8 cellular contexts compared by ENCODE assay signal in the genomic region with DNA sequence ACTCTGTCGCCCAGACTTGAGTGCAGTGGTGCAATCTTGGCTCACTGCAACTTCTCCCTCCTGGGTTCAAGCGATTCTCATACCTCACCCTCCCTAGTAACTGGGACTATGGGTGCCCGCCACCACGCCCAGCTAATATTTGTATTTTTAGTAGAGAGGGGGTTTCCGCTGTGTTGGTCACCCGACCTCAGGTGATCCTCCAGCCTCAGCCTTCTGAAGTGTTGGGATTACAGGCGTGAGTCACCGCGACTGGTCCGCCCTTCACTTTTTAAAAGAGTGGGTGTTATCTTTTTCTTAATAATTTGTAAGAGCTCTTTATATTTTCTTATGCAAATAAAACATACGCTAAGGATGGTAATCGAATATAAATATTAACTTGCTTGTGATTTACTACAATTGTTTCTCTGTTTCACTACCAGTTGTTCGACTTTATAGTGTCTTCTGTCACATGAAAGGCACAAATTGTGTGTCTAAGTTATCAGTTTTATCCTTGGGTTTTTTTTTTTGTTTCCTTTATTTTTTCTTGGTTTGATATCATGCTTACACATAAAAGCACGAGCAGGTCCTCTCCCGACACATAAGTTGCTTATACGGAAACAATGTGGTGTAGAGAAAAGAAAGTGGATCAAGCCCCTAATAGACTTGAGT. TPM values are rescaled to one million over a fixed set of nuclear protein-coding genes. Genes with fewer than 3 reads are reported as not detected.
DNase-seq lines count a peak whose midpoint lies in the region; ATAC-seq and FAIRE-seq lines count a peak whose summit lies in the region.

No MANE protein-coding gene starts in this region.

- H3K4me1 ChIP-seq in iPS-20b (ENCODE audit: insufficient read depth, low read length) = no peaks in the 10 kb centered on the region; the same call in 1 of the 2 replicates

- H3K36me3 Mint-ChIP-seq in activated CD8-positive, alpha-beta memory T cell treated with anti-CD3 and anti-CD28 coated beads, Interleukin-2, amount 10 ng/mL, durations not matched to agents 7 days and 5 days = peaks cover 17% of the 10 kb centered on the region
- H3K36me3 Mint-ChIP-seq in activated T-helper 1 cell treated with anti-CD3 and anti-CD28 coated beads, Interleukin-12 subunit alpha, Interleukin-12 subunit beta, Interleukin-2, Interleukin-4 antibody, amounts not matched to agents 30 ng/mL and 10 ng/mL and 1 ng/mL, durations not matched to agents 14 hours and 24 hours and 36 hours (ENCODE audit: low read depth) = peaks cover 22% of the 10 kb centered on the region

- peaks cover 12% of the 10 kb centered on the region for H3K4me1 Mint-ChIP-seq in activated CD8-positive, alpha-beta memory T cell treated with anti-CD3 and anti-CD28 coated beads, Interleukin-2, amount 10 ng/mL, durations not matched to agents 7 days and 5 days
- peaks cover 35% of the 10 kb centered on the region for H3K4me1 Mint-ChIP-seq in activated T-helper 1 cell treated with anti-CD3 and anti-CD28 coated beads, Interleukin-12 subunit alpha, Interleukin-12 subunit beta, Interleukin-2, Interleukin-4 antibody, amounts not matched to agents 30 ng/mL and 10 ng/mL and 1 ng/mL, durations not matched to agents 14 hours and 24 hours and 36 hours (ENCODE audit: low read depth)

- H3K4me3 Mint-ChIP-seq in activated CD8-positive, alpha-beta memory T cell treated with anti-CD3 and anti-CD28 coated beads, Interleukin-2, amount 10 ng/mL, durations not matched to agents 7 days and 5 days = peak overlapping the region; percentile 94
- H3K4me3 Mint-ChIP-seq in activated T-helper 1 cell treated with anti-CD3 and anti-CD28 coated beads, Interleukin-12 subunit alpha, Interleukin-12 subunit beta, Interleukin-2, Interleukin-4 antibody, amounts not matched to agents 30 ng/mL and 10 ng/mL and 1 ng/mL, durations not matched to agents 14 hours and 24 hours and 36 hours = peak overlapping the region; percentile 96

- intact Hi-C loops in activated T-helper 1 cell treated with anti-CD3 and anti-CD28 coated beads, Interleukin-12 subunit alpha, Interleukin-12 subunit beta, Interleukin-2, Interleukin-4 antibody, amounts not matched to agents 30 ng/mL and 10 ng/mL and 1 ng/mL, durations not matched to agents 14 hours and 24 hours and 36 hours (cut with micrococcal nuclease) = loop anchor here (2.0 to 10.0 kb wide), 11 partner anchors 55 to 1999 kb away; a partner anchor contains a TSS

- ATAC-seq in activated CD8-positive, alpha-beta memory T cell treated with anti-CD3 and anti-CD28 coated beads, Interleukin-2, amount 10 ng/mL, durations not matched to agents 7 days and 5 days = no peak
- ATAC-seq in HG03571 (IDR thresholded peaks at IDR 0.05; ENCODE audit: unreplicated experiment) (no peak), GM21619 (IDR thresholded peaks at IDR 0.05; ENCODE audit: unreplicated experiment) (no peak)

- H3K9me3 ChIP-seq in iPS-20b (ENCODE audit: insufficient read depth, low read depth, low read length) = no peaks in the 10 kb centered on the region

- H3K27me3 ChIP-seq in iPS-20b (ENCODE audit: insufficient read depth, low read length) = no peaks in the 10 kb centered on the region

- peak overlapping the region; percentile 99; the same call in 1 of the 2 replicates for H3K9ac ChIP-seq in iPS-20b (ENCODE audit: low read depth, low read length)

- peak overlapping the region; percentile 95 for H3K4me3 ChIP-seq in iPS-20b (ENCODE audit: low read length)

- H3K27me3 Mint-ChIP-seq in activated CD8-positive, alpha-beta memory T cell treated with anti-CD3 and anti-CD28 coated beads, Interleukin-2, amount 10 ng/mL, durations not matched to agents 7 days and 5 days = no peaks in the 10 kb centered on the region
- no peaks in the 10 kb centered on the region for H3K27me3 Mint-ChIP-seq in activated T-helper 1 cell treated with anti-CD3 and anti-CD28 coated beads, Interleukin-12 subunit alpha, Interleukin-12 subunit beta, Interleukin-2, Interleukin-4 antibody, amounts not matched to agents 30 ng/mL and 10 ng/mL and 1 ng/mL, durations not matched to agents 14 hours and 24 hours and 36 hours (ENCODE audit: insufficient read depth)

- DNase-seq in activated CD8-positive, alpha-beta memory T cell treated with anti-CD3 and anti-CD28 coated beads, Interleukin-2, amount 10 ng/mL, durations not matched to agents 7 days and 5 days = no peak
- DNase-seq in activated CD8-positive, alpha-beta memory T cell treated with anti-CD3 and anti-CD28 coated beads for 24 hours = no peak
- no peak for DNase-seq in activated T-helper 1 cell treated with anti-CD3 and anti-CD28 coated beads, Interleukin-12 subunit alpha, Interleukin-12 subunit beta, Interleukin-2, Interleukin-4 antibody, amounts not matched to agents 30 ng/mL and 10 ng/mL and 1 ng/mL, durations not matched to agents 14 hours and 24 hours and 36 hours (ENCODE audit: low spot score)
- DNase-seq in stimulated activated CD8-positive, alpha-beta memory T cell treated with anti-CD3 and anti-CD28 coated beads, Interleukin-7, amount 100 ng/mL, for 48 hours (ENCODE audit: extremely low read depth in 1 of 2, low read depth in 1 of 2) = peak; percentile 18 to 20
- no peak for DNase-seq in frontal cortex (ENCODE audit: low spot score in 2 of 2)

- FAIRE-seq in frontal cortex (lab: Jason Lieb, UNC) = no peak

- CTCF ChIA-PET in activated CD8-positive, alpha-beta memory T cell treated with anti-CD3 and anti-CD28 coated beads, Interleukin-2, amount 10 ng/mL, durations not matched to agents 7 days and 5 days (lab: Charles Lee) = no interaction called here

- peak overlapping the region; percentile 98 for H3K27ac Mint-ChIP-seq in activated CD8-positive, alpha-beta memory T cell treated with anti-CD3 and anti-CD28 coated beads, Interleukin-2, amount 10 ng/mL, durations not matched to agents 7 days and 5 days
- peak overlapping the region; percentile 97 for H3K27ac Mint-ChIP-seq in activated T-helper 1 cell treated with anti-CD3 and anti-CD28 coated beads, Interleukin-12 subunit alpha, Interleukin-12 subunit beta, Interleukin-2, Interleukin-4 antibody, amounts not matched to agents 30 ng/mL and 10 ng/mL and 1 ng/mL, durations not matched to agents 14 hours and 24 hours and 36 hours

- H3K9me3 Mint-ChIP-seq in activated CD8-positive, alpha-beta memory T cell treated with anti-CD3 and anti-CD28 coated beads, Interleukin-2, amount 10 ng/mL, durations not matched to agents 7 days and 5 days (ENCODE audit: low read depth) = no peaks in the 10 kb centered on the region
- no peaks in the 10 kb centered on the region for H3K9me3 Mint-ChIP-seq in activated T-helper 1 cell treated with anti-CD3 and anti-CD28 coated beads, Interleukin-12 subunit alpha, Interleukin-12 subunit beta, Interleukin-2, Interleukin-4 antibody, amounts not matched to agents 30 ng/mL and 10 ng/mL and 1 ng/mL, durations not matched to agents 14 hours and 24 hours and 36 hours

- peaks cover 15% of the 10 kb centered on the region; the same call in 1 of the 2 replicates for H3K36me3 ChIP-seq in iPS-20b (ENCODE audit: insufficient read depth, low read depth, low read length)

- H3K27ac ChIP-seq in iPS-20b (ENCODE audit: low read length) = no peak overlapping the region

RNA-seq across cellular contexts. Expression of a gene that starts 1.9 kb away (rescaled TPM):
- total RNA-seq in activated CD8-positive, alpha-beta memory T cell treated with anti-CD3 and anti-CD28 coated beads, Interleukin-2, amount 10 ng/mL, durations not matched to agents 7 days and 5 days = 100 to 1,000 TPM in 1 of 2 experiments, 10 to 100 TPM in 1; 95.0 to 101 TPM
- total RNA-seq in activated T-helper 1 cell treated with anti-CD3 and anti-CD28 coated beads, Interleukin-12 subunit alpha, Interleukin-12 subunit beta, Interleukin-2, Interleukin-4 antibody, amounts not matched to agents 30 ng/mL and 10 ng/mL and 1 ng/mL, durations not matched to agents 14 hours and 24 hours and 36 hours = 94.6 and 106 TPM in 2 replicates
- total RNA-seq in frontal cortex = 154 TPM

Comparison
In these comparisons a context has a peak if more than half of its experiments do, and no peak if none do; other contexts are left out.
1. DNase-seq: peak in stimulated activated CD8-positive, alpha-beta memory T cell treated with anti-CD3 and anti-CD28 coated beads, Interleukin-7, amount 100 ng/mL, for 48 hours (2 of 2); none in activated CD8-positive, alpha-beta memory T cell treated with anti-CD3 and anti-CD28 coated beads, Interleukin-2, amount 10 ng/mL, durations not matched to agents 7 days and 5 days (single experiment), activated CD8-positive, alpha-beta memory T cell treated with anti-CD3 and anti-CD28 coated beads for 24 hours (single experiment), activated T-helper 1 cell treated with anti-CD3 and anti-CD28 coated beads, Interleukin-12 subunit alpha, Interleukin-12 subunit beta, Interleukin-2, Interleukin-4 antibody, amounts not matched to agents 30 ng/mL and 10 ng/mL and 1 ng/mL, durations not matched to agents 14 hours and 24 hours and 36 hours (single experiment) and frontal cortex (0 of 2).